In the genomic region with DNA sequence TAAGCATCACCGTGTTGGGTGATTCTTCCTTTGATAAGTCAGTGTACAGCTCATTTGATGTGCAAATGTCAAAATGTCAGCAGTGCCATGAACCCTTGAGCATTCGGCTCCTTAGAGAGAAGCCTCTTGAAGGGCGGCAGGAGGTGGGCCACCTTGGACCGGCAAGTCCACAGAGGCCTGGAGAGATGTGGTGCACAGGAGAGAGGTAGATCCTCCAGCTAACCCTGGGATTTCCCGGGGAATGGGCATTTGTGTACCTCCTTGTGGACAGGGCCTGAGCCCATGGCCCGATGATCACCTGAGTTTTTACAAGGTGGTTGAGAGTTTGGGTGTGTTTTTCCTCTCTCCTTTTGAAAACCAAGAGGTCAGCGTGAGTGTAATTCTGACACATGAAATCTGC, we compare ENCODE assay signal across 1 cellular context.
TF ChIP-seq lines count a peak whose summit lies in the region.

No MANE protein-coding gene starts in this region.

TF ChIP-seq in IMR-90, 13 proteins besides CTCF, POLR2A, EP300 and RAD21 (continued from another document):
- no peak for TF ChIP-seq CHD1 (IDR thresholded peaks at IDR 0.05; ENCODE audit: low read depth, low read length)
- TF ChIP-seq, protein P1, sequence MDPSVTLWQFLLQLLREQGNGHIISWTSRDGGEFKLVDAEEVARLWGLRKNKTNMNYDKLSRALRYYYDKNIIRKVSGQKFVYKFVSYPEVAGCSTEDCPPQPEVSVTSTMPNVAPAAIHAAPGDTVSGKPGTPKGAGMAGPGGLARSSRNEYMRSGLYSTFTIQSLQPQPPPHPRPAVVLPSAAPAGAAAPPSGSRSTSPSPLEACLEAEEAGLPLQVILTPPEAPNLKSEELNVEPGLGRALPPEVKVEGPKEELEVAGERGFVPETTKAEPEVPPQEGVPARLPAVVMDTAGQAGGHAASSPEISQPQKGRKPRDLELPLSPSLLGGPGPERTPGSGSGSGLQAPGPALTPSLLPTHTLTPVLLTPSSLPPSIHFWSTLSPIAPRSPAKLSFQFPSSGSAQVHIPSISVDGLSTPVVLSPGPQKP (IDR thresholded peaks at IDR 0.05; ENCODE audit: borderline replicate concordance, low read depth, low read length), result no peak
